In genomic region chr15:28127036-28127435, GRCh38 we compare ENCODE assay signal across 34 cellular contexts. TPM values are rescaled to one million over a fixed set of nuclear protein-coding genes. Genes with fewer than 3 reads are reported as not detected.
"Had no signal": no experiment of that assay in that cellular context is flagged by ENCODE, and none has a peak within 500 bp of the region (broad histone marks: within the 10 kb centered on the region; RNA-seq: fewer than 3 reads in every experiment).

No MANE protein-coding gene starts in this region.

- DNase-seq: activated CD4-positive, alpha-beta memory T cell treated with anti-CD3 and anti-CD28 coated beads, Interleukin-2, amount 10 ng/mL, durations not matched to agents 7 days and 5 days; activated CD4-positive, alpha-beta T cell treated with anti-CD3 and anti-CD28 coated beads, Interleukin-2, amount 10 ng/mL, durations not matched to agents 24 days and 14 days; activated CD4-positive, CD25-positive, alpha-beta regulatory T cell treated with anti-CD3 and anti-CD28 coated beads, Interleukin-2, amount 50 U/mL, for 72 hours; activated gamma-delta T cell treated with Interleukin-2 at 50 U/mL for 16 hours; activated T-cell treated with anti-CD3 and anti-CD28 coated beads, Interleukin-2, amount 50 U/mL, for 4 hours; adrenal gland; aorta; body of pancreas; cerebellar nuclear complex; colonic mucosa; foreskin fibroblast; lower lobe of right lung; mesendoderm; ovary; retina; SK-N-SH; stimulated activated CD4-positive, alpha-beta T cell treated with anti-CD3 and anti-CD28 coated beads, Interleukin-15, amount 100 ng/mL, for 24 hours; stimulated activated CD4-positive, alpha-beta T cell treated with anti-CD3 and anti-CD28 coated beads, Interleukin-2, amount 100 ng/mL, for 24 hours; stimulated activated naive CD4-positive, alpha-beta T cell treated with Interleukin-2 at 50 U/mL for 16 hours; SW 1271; T-helper 17 cell; T1000; trophoblast cell; WERI-Rb-1 had no signal

- H3K4me1 Mint-ChIP-seq: activated CD4-positive, alpha-beta T cell treated with anti-CD3 and anti-CD28 coated beads, Interleukin-2, amount 10 ng/mL, durations not matched to agents 24 days and 14 days; activated T-helper 17 cell treated with anti-CD3 and anti-CD28 coated beads, Interleukin-2, amount 50 U/mL, for 72 hours had no signal

- H3K4me2 ChIP-seq: SK-N-SH had no signal

- H3K4me3 Mint-ChIP-seq: activated CD4-positive, alpha-beta memory T cell treated with anti-CD3 and anti-CD28 coated beads, Interleukin-2, amount 10 ng/mL, durations not matched to agents 7 days and 5 days; activated CD4-positive, alpha-beta T cell treated with anti-CD3 and anti-CD28 coated beads, Interleukin-2, amount 10 ng/mL, durations not matched to agents 24 days and 14 days; activated T-cell treated with anti-CD3 and anti-CD28 coated beads, Interleukin-2, amount 50 U/mL, for 4 hours; activated T-helper 17 cell treated with anti-CD3 and anti-CD28 coated beads, Interleukin-2, amount 50 U/mL, for 72 hours; natural killer cell treated with Interleukin-12 subunit alpha and Interleukin-12 subunit beta and Interleukin-15 and Interleukin-18, amount 100 ng/mL, for 72 hours; T-helper 17 cell had no signal

- H3K9me3 Mint-ChIP-seq: activated CD4-positive, alpha-beta memory T cell treated with anti-CD3 and anti-CD28 coated beads, Interleukin-2, amount 10 ng/mL, durations not matched to agents 7 days and 5 days; activated CD4-positive, alpha-beta T cell treated with anti-CD3 and anti-CD28 coated beads, Interleukin-2, amount 10 ng/mL, durations not matched to agents 24 days and 14 days; activated naive CD4-positive, alpha-beta T cell treated with anti-CD3 and anti-CD28 coated beads, Interleukin-2, amount 50 U/mL, for 72 hours; activated T-cell treated with anti-CD3 and anti-CD28 coated beads, Interleukin-2, amount 50 U/mL, for 4 hours; activated T-helper 17 cell treated with anti-CD3 and anti-CD28 coated beads, Interleukin-2, amount 50 U/mL, for 72 hours; natural killer cell treated with Interleukin-12 subunit alpha and Interleukin-12 subunit beta and Interleukin-15 and Interleukin-18, amount 100 ng/mL, for 72 hours had no signal

- H3K36me3 Mint-ChIP-seq: activated naive CD4-positive, alpha-beta T cell treated with anti-CD3 and anti-CD28 coated beads, Interleukin-2, amount 50 U/mL, for 72 hours had no signal

- ATAC-seq: activated naive CD4-positive, alpha-beta T cell treated with anti-CD3 and anti-CD28 coated beads, Interleukin-2, amount 50 U/mL, for 72 hours; activated T-cell treated with anti-CD3 and anti-CD28 coated beads, Interleukin-2, amount 50 U/mL, for 4 hours; activated T-helper 17 cell treated with anti-CD3 and anti-CD28 coated beads, Interleukin-2, amount 50 U/mL, for 72 hours; body of pancreas; esophagus mucosa; heart left ventricle; left lobe of liver; lower lobe of right lung; natural killer cell treated with Interleukin-12 subunit alpha and Interleukin-12 subunit beta and Interleukin-15 and Interleukin-18, amount 100 ng/mL, for 72 hours; T-helper 17 cell had no signal

- H3K9ac ChIP-seq: SK-N-SH had no signal

- H3K9me3 ChIP-seq: adrenal gland, body of pancreas, colonic mucosa, heart left ventricle, lower lobe of right lung, neutrophil, ovary, prostate gland, SK-N-SH, thoracic aorta, vagina had no signal

- H3K27ac Mint-ChIP-seq: activated CD4-positive, alpha-beta memory T cell treated with anti-CD3 and anti-CD28 coated beads, Interleukin-2, amount 10 ng/mL, durations not matched to agents 7 days and 5 days; activated CD4-positive, alpha-beta T cell treated with anti-CD3 and anti-CD28 coated beads, Interleukin-2, amount 10 ng/mL, durations not matched to agents 24 days and 14 days; activated naive CD4-positive, alpha-beta T cell treated with anti-CD3 and anti-CD28 coated beads, Interleukin-2, amount 50 U/mL, for 72 hours; activated T-helper 17 cell treated with anti-CD3 and anti-CD28 coated beads, Interleukin-2, amount 50 U/mL, for 72 hours; natural killer cell treated with Interleukin-12 subunit alpha and Interleukin-12 subunit beta and Interleukin-15 and Interleukin-18, amount 100 ng/mL, for 72 hours; T-helper 17 cell had no signal

- H3K27me3 ChIP-seq: adrenal gland, body of pancreas, colonic mucosa, heart left ventricle, neutrophil, ovary, vagina had no signal

- H3K27me3 Mint-ChIP-seq: activated CD4-positive, alpha-beta memory T cell treated with anti-CD3 and anti-CD28 coated beads, Interleukin-2, amount 10 ng/mL, durations not matched to agents 7 days and 5 days; activated CD4-positive, alpha-beta T cell treated with anti-CD3 and anti-CD28 coated beads, Interleukin-2, amount 10 ng/mL, durations not matched to agents 24 days and 14 days; activated T-helper 17 cell treated with anti-CD3 and anti-CD28 coated beads, Interleukin-2, amount 50 U/mL, for 72 hours; natural killer cell treated with Interleukin-12 subunit alpha and Interleukin-12 subunit beta and Interleukin-15 and Interleukin-18, amount 100 ng/mL, for 72 hours; T-helper 17 cell had no signal

- H3K27ac ChIP-seq: adrenal gland, body of pancreas, colonic mucosa, lower lobe of right lung, neutrophil, ovary, prostate gland, thoracic aorta, vagina, WERI-Rb-1 had no signal

- H3K4me1 ChIP-seq: colonic mucosa, lower lobe of right lung, prostate gland, vagina had no signal

RNA-seq across cellular contexts. Expression of gene OCA2, which starts 27.9 kb away (rescaled TPM):
- total RNA-seq: activated CD4-positive, alpha-beta memory T cell treated with anti-CD3 and anti-CD28 coated beads, Interleukin-2, amount 10 ng/mL, durations not matched to agents 7 days and 5 days; activated CD4-positive, alpha-beta T cell treated with anti-CD3 and anti-CD28 coated beads, Interleukin-2, amount 10 ng/mL, durations not matched to agents 24 days and 14 days; activated naive CD4-positive, alpha-beta T cell treated with anti-CD3 and anti-CD28 coated beads, Interleukin-2, amount 50 U/mL, for 72 hours; activated T-cell treated with anti-CD3 and anti-CD28 coated beads, Interleukin-2, amount 50 U/mL, for 4 hours; activated T-helper 17 cell treated with anti-CD3 and anti-CD28 coated beads, Interleukin-2, amount 50 U/mL, for 72 hours; body of pancreas; natural killer cell treated with Interleukin-12 subunit alpha and Interleukin-12 subunit beta and Interleukin-15 and Interleukin-18, amount 100 ng/mL, for 72 hours; T-helper 17 cell had no signal
